Comparison of ENCODE assay signal across 22 cellular contexts in genomic region chr14:33774866-33775519, GRCh38.
"Had no signal": no experiment of that assay in that cellular context is flagged by ENCODE, and none has a peak within 500 bp of the region (broad histone marks: within the 10 kb centered on the region; RNA-seq: fewer than 3 reads in every experiment).

No MANE protein-coding gene starts in this region.

- H3K36me3 ChIP-seq: colonic mucosa, left lung, neural progenitor cell, prostate gland, right atrium auricular region, tibial nerve, uterus had no signal

- H3K27ac Mint-ChIP-seq: activated CD4-positive, alpha-beta memory T cell treated with anti-CD3 and anti-CD28 coated beads, Interleukin-2, amount 10 ng/mL, durations not matched to agents 7 days and 5 days; activated CD4-positive, alpha-beta T cell treated with anti-CD3 and anti-CD28 coated beads for 36 hours; activated CD8-positive, alpha-beta memory T cell treated with anti-CD3 and anti-CD28 coated beads, Interleukin-2, amount 10 ng/mL, durations not matched to agents 7 days and 5 days; activated naive CD8-positive, alpha-beta T cell treated with anti-CD3 and anti-CD28 coated beads, Interleukin-2, amount 10 ng/mL, durations not matched to agents 7 days and 5 days; activated T-helper 2 cell treated with anti-CD3 and anti-CD28 coated beads, Interferon-gamma antibody, Interleukin-2, Interleukin-4, amounts not matched to agents 10 μg/mL and 5 μg/mL and 100 μg/mL, durations not matched to agents 14 hours and 24 hours and 36 hours; neural progenitor cell; stimulated activated naive CD8-positive, alpha-beta T cell treated with anti-CD3 and anti-CD28 coated beads, Interleukin-15, Interleukin-2, amounts not matched to agents 100 ng/mL and 50 ng/mL, for 24 hours; WTC11 had no signal

- H3K4me2 ChIP-seq: neural progenitor cell had no signal

- H3K4me3 Mint-ChIP-seq: activated CD4-positive, alpha-beta memory T cell treated with anti-CD3 and anti-CD28 coated beads, Interleukin-2, amount 10 ng/mL, durations not matched to agents 7 days and 5 days; activated CD4-positive, alpha-beta T cell treated with anti-CD3 and anti-CD28 coated beads for 36 hours; activated CD8-positive, alpha-beta memory T cell treated with anti-CD3 and anti-CD28 coated beads, Interleukin-2, amount 10 ng/mL, durations not matched to agents 7 days and 5 days; activated naive CD8-positive, alpha-beta T cell treated with anti-CD3 and anti-CD28 coated beads, Interleukin-2, amount 10 ng/mL, durations not matched to agents 7 days and 5 days; brain; central memory CD8-positive, alpha-beta T cell; neural progenitor cell; stimulated activated naive CD8-positive, alpha-beta T cell treated with anti-CD3 and anti-CD28 coated beads, Interleukin-15, Interleukin-2, amounts not matched to agents 100 ng/mL and 50 ng/mL, for 24 hours; WTC11 had no signal

- H3K4me1 Mint-ChIP-seq: activated CD4-positive, alpha-beta memory T cell treated with anti-CD3 and anti-CD28 coated beads, Interleukin-2, amount 10 ng/mL, durations not matched to agents 7 days and 5 days; activated CD4-positive, alpha-beta T cell treated with anti-CD3 and anti-CD28 coated beads for 36 hours; activated CD8-positive, alpha-beta memory T cell treated with anti-CD3 and anti-CD28 coated beads, Interleukin-2, amount 10 ng/mL, durations not matched to agents 7 days and 5 days; activated naive CD8-positive, alpha-beta T cell treated with anti-CD3 and anti-CD28 coated beads, Interleukin-2, amount 10 ng/mL, durations not matched to agents 7 days and 5 days; central memory CD8-positive, alpha-beta T cell had no signal

- H3K27me3 Mint-ChIP-seq: activated CD4-positive, alpha-beta memory T cell treated with anti-CD3 and anti-CD28 coated beads, Interleukin-2, amount 10 ng/mL, durations not matched to agents 7 days and 5 days; activated CD8-positive, alpha-beta memory T cell treated with anti-CD3 and anti-CD28 coated beads, Interleukin-2, amount 10 ng/mL, durations not matched to agents 7 days and 5 days; brain; central memory CD8-positive, alpha-beta T cell; stimulated activated naive CD8-positive, alpha-beta T cell treated with anti-CD3 and anti-CD28 coated beads, Interleukin-15, Interleukin-2, amounts not matched to agents 100 ng/mL and 50 ng/mL, for 24 hours had no signal

- H2AFZ ChIP-seq: neural progenitor cell had no signal

- H3K4me3 ChIP-seq: colonic mucosa, left lung, neural progenitor cell, prostate gland, right atrium auricular region, tibial nerve, uterus had no signal

- H3K4me1 ChIP-seq: colonic mucosa, left lung, prostate gland, right atrium auricular region, uterus had no signal

- H3K9me3 Mint-ChIP-seq: activated CD4-positive, alpha-beta memory T cell treated with anti-CD3 and anti-CD28 coated beads, Interleukin-2, amount 10 ng/mL, durations not matched to agents 7 days and 5 days; activated naive CD8-positive, alpha-beta T cell treated with anti-CD3 and anti-CD28 coated beads, Interleukin-2, amount 10 ng/mL, durations not matched to agents 7 days and 5 days; activated T-helper 2 cell treated with anti-CD3 and anti-CD28 coated beads, Interferon-gamma antibody, Interleukin-2, Interleukin-4, amounts not matched to agents 10 μg/mL and 5 μg/mL and 100 μg/mL, durations not matched to agents 14 hours and 24 hours and 36 hours; brain; central memory CD8-positive, alpha-beta T cell; neural progenitor cell; stimulated activated naive CD8-positive, alpha-beta T cell treated with anti-CD3 and anti-CD28 coated beads, Interleukin-15, Interleukin-2, amounts not matched to agents 100 ng/mL and 50 ng/mL, for 24 hours; WTC11 had no signal

- H3K9ac ChIP-seq: neural progenitor cell had no signal

- H3K36me3 Mint-ChIP-seq: activated CD8-positive, alpha-beta memory T cell treated with anti-CD3 and anti-CD28 coated beads, Interleukin-2, amount 10 ng/mL, durations not matched to agents 7 days and 5 days; activated naive CD8-positive, alpha-beta T cell treated with anti-CD3 and anti-CD28 coated beads, Interleukin-2, amount 10 ng/mL, durations not matched to agents 7 days and 5 days; WTC11 had no signal

- H3K27me3 ChIP-seq: colonic mucosa, left lung, neural progenitor cell, right atrium auricular region, tibial nerve, uterus had no signal

- H3K27ac ChIP-seq: colonic mucosa, left lung, neural progenitor cell, prostate gland, right atrium auricular region, tibial nerve, uterus had no signal

- DNase-seq: activated CD4-positive, alpha-beta memory T cell treated with anti-CD3 and anti-CD28 coated beads, Interleukin-2, amount 10 ng/mL, durations not matched to agents 7 days and 5 days; activated CD4-positive, alpha-beta T cell treated with anti-CD3 and anti-CD28 coated beads for 36 hours; activated CD8-positive, alpha-beta memory T cell treated with anti-CD3 and anti-CD28 coated beads, Interleukin-2, amount 10 ng/mL, durations not matched to agents 7 days and 5 days; activated naive CD4-positive, alpha-beta T cell treated with Interleukin-2 at 50 U/mL for 16 hours; activated naive CD8-positive, alpha-beta T cell treated with anti-CD3 and anti-CD28 coated beads, Interleukin-2, amount 10 ng/mL, durations not matched to agents 7 days and 5 days; colonic mucosa; hypothalamus; left lung; stimulated activated CD4-positive, alpha-beta T cell treated with anti-CD3 and anti-CD28 coated beads, Interleukin-15, amount 100 ng/mL, for 24 hours; stimulated activated CD4-positive, alpha-beta T cell treated with anti-CD3 and anti-CD28 coated beads, Interleukin-2, amount 100 ng/mL, for 48 hours; SW 1271; T-helper 2 cell; uterus had no signal

- H3K9me3 ChIP-seq: colonic mucosa, left lung, prostate gland, right atrium auricular region, tibial nerve, uterus had no signal
